ENCODE assay signal across 9 cellular contexts in genomic region chr7:22351329-22351692, GRCh38. TPM values are rescaled to one million over a fixed set of nuclear protein-coding genes. Genes with fewer than 3 reads are reported as not detected.
DNase-seq lines count a peak whose midpoint lies in the region; ATAC-seq and TF ChIP-seq lines count a peak whose summit lies in the region.
"Had no signal": no experiment of that assay in that cellular context is flagged by ENCODE, and none has a peak within 500 bp of the region (broad histone marks: within the 10 kb centered on the region; RNA-seq: fewer than 3 reads in every experiment).

No MANE protein-coding gene starts in this region.

- H3K36me3 ChIP-seq in right lobe of liver: no peaks in the 10 kb centered on the region

- WGBS in right lobe of liver (ENCODE audit: insufficient coverage, low coverage, low lambda C conversion rate, missing lambda C conversion rate): 16% methylated on average over 2 of the region's 2 CpGs

- H3K9me3 ChIP-seq in right lobe of liver: no peaks in the 10 kb centered on the region

- no peak for TF ChIP-seq POLR2A in right lobe of liver (IDR thresholded peaks at IDR 0.05)

- no peak overlapping the region for H3K4me3 ChIP-seq in right lobe of liver

- no peak for TF ChIP-seq CTCF in right lobe of liver (IDR thresholded peaks at IDR 0.05)

- DNase-seq in right lobe of liver (no peak), NCI-H524 treated with DMSO at 0.1 percent for 48 hours (lab: John Stamatoyannopoulos, UW) (no peak), NCI-H187 (lab: John Stamatoyannopoulos, UW) (no peak), head of caudate nucleus (no peak)
- DNase-seq in stimulated activated CD4-positive, alpha-beta T cell treated with anti-CD3 and anti-CD28 coated beads, Interleukin-15, amount 100 ng/mL, for 24 hours: no peak
- DNase-seq: T1000 had no signal

- peaks cover 0 to 18% (median 2%) of the 10 kb centered on the region in 4 donors for H3K4me1 ChIP-seq in right lobe of liver

- intact Hi-C loops in right lobe of liver (cut with DNase I): no loop called here
- intact Hi-C loops in head of caudate nucleus (cut with DNase I): no loop called here

- H3K27me3 ChIP-seq in right lobe of liver: no peaks in the 10 kb centered on the region

- ATAC-seq in GM18907 (IDR thresholded peaks at IDR 0.05; ENCODE audit: unreplicated experiment) (peak; percentile 82), HG02610 (IDR thresholded peaks at IDR 0.05; ENCODE audit: unreplicated experiment) (peak; percentile 62), HG03575 (IDR thresholded peaks at IDR 0.05; ENCODE audit: extremely low read depth, insufficient number of reproducible peaks, low FRiP score, unreplicated experiment) (peak; percentile 52), right lobe of liver (peak; percentile 67 to 74 (median 68))

- H3K27ac ChIP-seq in right lobe of liver: peak overlapping the region; percentile 61 to 71 (median 70)

RNA-seq across cellular contexts. Expression of gene RAPGEF5, which starts 5.6 kb away (rescaled TPM):
- total RNA-seq in right lobe of liver: 10 to 100 TPM; 15.5 to 56.4 (median 27.1) TPM
